ENCODE assay signal across 16 cellular contexts in genomic region chr4:169139013-169139412, GRCh38.
DNase-seq lines count a peak whose midpoint lies in the region; ATAC-seq and TF ChIP-seq lines count a peak whose summit lies in the region.
"Had no signal": no experiment of that assay in that cellular context is flagged by ENCODE, and none has a peak within 500 bp of the region (broad histone marks: within the 10 kb centered on the region; RNA-seq: fewer than 3 reads in every experiment).

No MANE protein-coding gene starts in this region.

- H3K27ac ChIP-seq in VCaP (peak overlapping the region; percentile 96), thyroid gland (peak overlapping the region in 2 of 3 donors; percentile 20 to 98), lower lobe of right lung (no peak overlapping the region)
- H3K27ac ChIP-seq: 22Rv1; A549; BLaER1 treated with 17β-estradiol and CSF1 and Interleukin-3, amounts not matched to agents 10 nM and 100 nM; C4-2B had no signal

- TF ChIP-seq CTCF in VCaP (conservative IDR thresholded peaks at IDR 0.05) (no peak), mucosa of descending colon (IDR thresholded peaks at IDR 0.05) (no peak), thyroid gland (IDR thresholded peaks at IDR 0.05) (no peak), lower lobe of right lung (IDR thresholded peaks at IDR 0.05) (no peak)

- no peak for TF ChIP-seq POLR2A in thyroid gland (IDR thresholded peaks at IDR 0.05)

- H3K4me3 ChIP-seq in mucosa of descending colon (no peak overlapping the region), thyroid gland (replicated peaks in 1 of 3) (no peak overlapping the region), HAP-1 (no peak overlapping the region), lower lobe of right lung (no peak overlapping the region)
- H3K4me3 ChIP-seq: A549; BLaER1 treated with 17β-estradiol and CSF1 and Interleukin-3, amounts not matched to agents 10 nM and 100 nM had no signal

- in situ Hi-C loops in HAP-1 (cut with MboI; ENCODE audit: low sequenced_read_pairs): no loop called here

- H3K27me3 ChIP-seq in thyroid gland: no peaks in the 10 kb centered on the region
- H3K27me3 ChIP-seq in HAP-1 (ENCODE audit: low read depth): no peaks in the 10 kb centered on the region
- H3K27me3 ChIP-seq in lower lobe of right lung (ENCODE audit: low read depth): no peaks in the 10 kb centered on the region
- H3K27me3 ChIP-seq: BLaER1 treated with 17β-estradiol and CSF1 and Interleukin-3, amounts not matched to agents 10 nM and 100 nM had no signal

- WGBS in thyroid gland, 2 donors: 97 to 100% methylated on average over 4 of the region's 4 CpGs

- ATAC-seq in mucosa of descending colon (peak; percentile 51), lower lobe of right lung (no peak)
- ATAC-seq: A549; CD8-positive, alpha-beta T cell had no signal

- H3K9me3 ChIP-seq in mucosa of descending colon (no peaks in the 10 kb centered on the region), thyroid gland (no peaks in the 10 kb centered on the region), HAP-1 (no peaks in the 10 kb centered on the region), lower lobe of right lung (no peaks in the 10 kb centered on the region)
- H3K9me3 ChIP-seq: A549, Caco-2 had no signal

- intact Hi-C loops in mucosa of descending colon (cut with DNase I, micrococcal nuclease): no loop called here
- intact Hi-C loops in thyroid gland (cut with DNase I): loop anchor here (10.0 kb wide), 1 partner anchor 126 kb away; no protein-coding TSS in a partner anchor
- intact Hi-C loops in lower lobe of right lung (cut with DNase I): no loop called here

- DNase-seq in mucosa of descending colon: no peak
- no peak for DNase-seq in thyroid gland
- DNase-seq in HAP-1 (ENCODE audit: low spot score in 2 of 2): no peak
- no peak for DNase-seq in lower lobe of right lung
- DNase-seq: AML-193; Caco-2; Calu3; CD4-positive, alpha-beta T cell; CD8-positive, alpha-beta T cell; DMS79 treated with DMSO at 0.1 percent for 48 hours; GF-D8 had no signal

- H3K4me1 ChIP-seq in mucosa of descending colon (ENCODE audit: low read depth) (no peaks in the 10 kb centered on the region), thyroid gland (peaks cover 49 to 52% of the 10 kb centered on the region in 2 donors), HAP-1 (peaks cover 8% of the 10 kb centered on the region), lower lobe of right lung (peaks cover 18% of the 10 kb centered on the region)
- H3K4me1 ChIP-seq: BLaER1 treated with 17β-estradiol and CSF1 and Interleukin-3, amounts not matched to agents 10 nM and 100 nM had no signal

- no peaks in the 10 kb centered on the region for H3K36me3 ChIP-seq in mucosa of descending colon (ENCODE audit: low read depth)
- H3K36me3 ChIP-seq in thyroid gland: no peaks in the 10 kb centered on the region
- peaks cover 3% of the 10 kb centered on the region; the same call in 1 of the 2 replicates for H3K36me3 ChIP-seq in HAP-1 (replicated peaks)
- peaks cover 12% of the 10 kb centered on the region for H3K36me3 ChIP-seq in lower lobe of right lung
